ENCODE assay signal across 1 cellular context in the genomic region with DNA sequence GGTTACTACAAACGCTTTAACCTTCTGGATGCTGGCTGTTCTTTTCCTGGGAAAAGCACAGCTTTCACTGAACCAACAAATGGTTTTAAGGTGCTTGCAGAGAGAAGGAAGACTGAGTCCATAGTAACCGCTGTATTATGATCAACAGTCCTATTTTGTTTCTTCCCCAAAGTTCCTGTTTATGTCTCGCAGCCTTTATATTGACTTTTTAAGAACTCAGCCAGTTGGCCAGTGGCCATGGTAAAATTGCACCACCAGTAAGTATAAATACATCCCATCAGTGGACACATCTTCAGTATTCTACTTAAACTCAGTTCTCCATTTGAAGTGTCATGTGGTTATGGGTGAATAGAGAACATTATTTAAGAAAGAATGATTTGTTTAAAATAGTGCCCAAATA.
A peak's percentile ranks its signal among the peaks of the same experiment; 100 is the strongest.
TF ChIP-seq lines count a peak whose summit lies in the region.

No MANE protein-coding gene starts in this region.

TF ChIP-seq in IMR-90, 13 proteins besides CTCF, POLR2A, EP300 and RAD21:
- TF ChIP-seq MAZ (IDR thresholded peaks at IDR 0.05; ENCODE audit: borderline replicate concordance, low read depth, low read length) (no peak), CHD1 (IDR thresholded peaks at IDR 0.05; ENCODE audit: low read depth, low read length) (no peak), CEBPB (IDR thresholded peaks at IDR 0.05; ENCODE audit: low read depth, low read length) (peak; percentile 61; the same call in 1 of the 2 replicates), MAFK (IDR thresholded peaks at IDR 0.05; ENCODE audit: low read depth, low read length) (no peak), BHLHE40 (IDR thresholded peaks at IDR 0.05; ENCODE audit: low read depth, low read length) (no peak), SMC3 (IDR thresholded peaks at IDR 0.05; ENCODE audit: low read depth, low read length) (no peak)
- TF ChIP-seq, protein P1, sequence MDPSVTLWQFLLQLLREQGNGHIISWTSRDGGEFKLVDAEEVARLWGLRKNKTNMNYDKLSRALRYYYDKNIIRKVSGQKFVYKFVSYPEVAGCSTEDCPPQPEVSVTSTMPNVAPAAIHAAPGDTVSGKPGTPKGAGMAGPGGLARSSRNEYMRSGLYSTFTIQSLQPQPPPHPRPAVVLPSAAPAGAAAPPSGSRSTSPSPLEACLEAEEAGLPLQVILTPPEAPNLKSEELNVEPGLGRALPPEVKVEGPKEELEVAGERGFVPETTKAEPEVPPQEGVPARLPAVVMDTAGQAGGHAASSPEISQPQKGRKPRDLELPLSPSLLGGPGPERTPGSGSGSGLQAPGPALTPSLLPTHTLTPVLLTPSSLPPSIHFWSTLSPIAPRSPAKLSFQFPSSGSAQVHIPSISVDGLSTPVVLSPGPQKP (IDR thresholded peaks at IDR 0.05; ENCODE audit: borderline replicate concordance, low read depth, low read length) = no peak
